ENCODE assay signal across 1 cellular context in the genomic region with DNA sequence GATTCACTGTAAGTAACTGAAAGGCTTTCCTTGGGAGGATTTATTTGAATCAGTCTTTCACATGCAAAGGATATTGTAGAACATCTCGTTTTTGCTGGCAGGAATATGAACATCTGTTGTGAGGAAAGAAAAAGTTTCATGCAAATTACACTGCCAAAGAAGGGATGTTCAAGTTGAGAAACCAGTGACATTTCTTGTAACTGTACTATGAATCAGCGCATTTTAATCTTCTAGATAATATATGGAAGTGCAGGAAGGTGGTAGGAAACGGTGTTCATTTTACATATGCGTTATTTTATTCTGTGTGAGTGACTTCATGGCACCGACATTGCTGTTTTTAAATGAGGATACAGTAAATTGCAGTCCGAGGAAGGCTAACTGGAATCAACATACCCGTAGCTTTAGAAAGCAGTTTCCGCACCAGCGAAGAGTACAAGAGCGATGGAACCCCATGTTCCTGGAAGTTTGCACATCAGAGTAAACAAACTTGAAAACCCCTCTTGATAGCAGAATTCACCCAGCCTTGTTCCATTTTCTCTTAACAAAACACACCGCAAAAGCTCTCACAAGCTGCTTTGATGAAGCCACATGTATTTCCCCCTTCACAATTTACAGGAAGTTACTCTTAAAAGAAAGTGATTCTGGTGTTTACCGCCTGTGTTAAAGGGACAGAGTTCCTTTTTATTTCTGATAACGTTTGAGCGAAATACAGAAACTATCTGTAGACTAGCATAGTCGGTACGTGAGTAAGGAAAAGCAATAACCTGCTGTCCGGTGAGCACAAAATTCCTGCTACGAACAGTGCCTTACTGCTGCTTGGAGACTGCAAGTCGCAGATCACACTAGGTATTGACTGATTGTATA.
A peak's percentile ranks its signal among the peaks of the same experiment; 100 is the strongest.
TF ChIP-seq lines count a peak whose summit lies in the region.

No MANE protein-coding gene starts in this region.

TF ChIP-seq in K562, 482 proteins besides CTCF, POLR2A, EP300 and RAD21 (continued from another document):
- no peak for TF ChIP-seq ZMIZ1 (IDR thresholded peaks at IDR 0.05; ENCODE audit: low read depth in 2 of 2, low read length in 2 of 2)
- TF ChIP-seq HEY1 (CRISPR knock-in tag; IDR thresholded peaks at IDR 0.05; ENCODE audit: borderline replicate concordance) = no peak
- TF ChIP-seq MCM7 (IDR thresholded peaks at IDR 0.05) = no peak
- no peak for TF ChIP-seq CHD1 (IDR thresholded peaks at IDR 0.05; ENCODE audit: low read length)
- no peak for TF ChIP-seq ZBTB9 (CRISPR knock-in tag; IDR thresholded peaks at IDR 0.05)
- TF ChIP-seq HNRNPK (IDR thresholded peaks at IDR 0.05; ENCODE audit: low read depth, low read length, poor library complexity, severe bottlenecking) = no peak
- 0 out of 2 replicates have a peak, but pooled peaks have one; percentile 20 for TF ChIP-seq ETV1 (tag; conservative IDR thresholded peaks at IDR 0.05; ENCODE audit: low read depth)
- no peak for TF ChIP-seq DACH1 (IDR thresholded peaks at IDR 0.05; ENCODE audit: partially characterized antibody)
- no peak for TF ChIP-seq TCF7L2 (IDR thresholded peaks at IDR 0.05; ENCODE audit: low read depth, low read length)
- TF ChIP-seq HMBOX1 (IDR thresholded peaks at IDR 0.05) = no peak
- TF ChIP-seq IRF2 (CRISPR knock-in tag; IDR thresholded peaks at IDR 0.05) = no peak
- TF ChIP-seq TRIM28 (IDR thresholded peaks at IDR 0.05) = no peak
- TF ChIP-seq ZNF212 (CRISPR knock-in tag; IDR thresholded peaks at IDR 0.05) = no peak
- no peak for TF ChIP-seq HMG20A (CRISPR knock-in tag; conservative IDR thresholded peaks at IDR 0.05)
